8 cellular contexts compared by ENCODE assay signal in the genomic region with DNA sequence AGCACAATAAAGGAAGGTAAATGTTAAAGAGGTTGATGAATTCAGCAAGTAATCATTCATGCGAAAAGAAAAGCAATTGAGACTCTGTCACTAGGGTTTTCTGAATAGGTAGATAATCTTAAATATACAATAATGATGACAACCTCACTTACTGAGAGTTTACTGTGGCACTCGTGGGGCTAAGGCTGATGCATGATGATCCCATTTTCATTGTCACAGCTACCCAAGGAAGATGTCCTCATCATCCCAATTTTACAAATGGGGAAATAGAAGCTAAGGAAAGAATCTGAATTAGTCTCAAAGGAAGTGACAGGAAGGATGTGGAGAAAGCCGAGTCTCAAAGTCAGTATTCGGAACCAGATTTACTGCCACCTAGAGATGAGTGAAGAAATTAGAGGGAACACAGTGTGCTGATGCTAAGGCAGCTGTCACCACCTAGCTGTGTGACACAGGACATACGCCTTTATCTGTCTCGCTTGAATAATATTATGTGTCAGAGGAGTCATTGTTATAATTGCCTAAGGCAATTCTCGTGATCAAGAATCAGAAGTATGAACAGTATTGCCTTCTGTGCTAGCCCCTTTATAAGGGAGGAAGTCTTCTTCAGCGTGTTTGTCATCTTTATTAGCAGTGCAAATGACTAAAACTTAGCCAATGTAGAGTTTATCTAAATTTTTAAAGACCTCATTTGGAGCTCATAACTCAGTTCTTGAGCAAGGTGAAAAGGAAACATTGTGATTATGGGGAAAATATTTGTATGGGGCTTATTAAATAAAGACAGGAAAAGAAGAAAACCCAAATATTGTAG.
DNase-seq lines count a peak whose midpoint lies in the region; ATAC-seq and TF ChIP-seq lines count a peak whose summit lies in the region.

No MANE protein-coding gene starts in this region.

- no peak overlapping the region for H3K4me3 Mint-ChIP-seq in chondrocyte (ENCODE audit: unreplicated experiment)

- H3K4me1 Mint-ChIP-seq in chondrocyte (ENCODE audit: low read depth) = peaks cover 12% of the 10 kb centered on the region

- peak; percentile 97 for TF ChIP-seq CTCF in chondrocyte (IDR thresholded peaks at IDR 0.05)

- peaks cover 5% of the 10 kb centered on the region for H3K36me3 Mint-ChIP-seq in chondrocyte (ENCODE audit: low read depth)

- DNase-seq in C1 segment of cervical spinal cord (lab: John Stamatoyannopoulos, UW) = peak in 9 of 14 donors; percentile 6 to 45 (median 23)
- peak; percentile 64 to 76 for DNase-seq in NCI-H2081 (lab: John Stamatoyannopoulos, UW)
- peak; percentile 2 for DNase-seq in T-helper 9 cell
- no peak for DNase-seq in chondrocyte (ENCODE audit: low spot score)
- no peak for DNase-seq in left lobe of liver (ENCODE audit: low spot score)
- DNase-seq in stimulated activated CD8-positive, alpha-beta memory T cell treated with anti-CD3 and anti-CD28 coated beads, Interleukin-7, amount 100 ng/mL, for 24 hours (ENCODE audit: low read depth) = peak; percentile 1

- no peaks in the 10 kb centered on the region for H3K9me3 Mint-ChIP-seq in chondrocyte (ENCODE audit: low read depth)

- ATAC-seq in GM18868 (IDR thresholded peaks at IDR 0.05; ENCODE audit: unreplicated experiment) (peak; percentile 100), HG03039 (IDR thresholded peaks at IDR 0.05; ENCODE audit: unreplicated experiment) (peak; percentile 99), left lobe of liver (peak; percentile 94)

- H3K27me3 Mint-ChIP-seq in chondrocyte (ENCODE audit: low read depth) = no peaks in the 10 kb centered on the region

- H3K27ac Mint-ChIP-seq in chondrocyte (ENCODE audit: unreplicated experiment) = no peak overlapping the region

Comparison
In these comparisons a context has a peak if more than half of its experiments do, and no peak if none do; other contexts are left out.
1. DNase-seq: peak in C1 segment of cervical spinal cord (9 of 14), NCI-H2081 (2 of 2), T-helper 9 cell (single experiment) and stimulated activated CD8-positive, alpha-beta memory T cell treated with anti-CD3 and anti-CD28 coated beads, Interleukin-7, amount 100 ng/mL, for 24 hours (single experiment); none in chondrocyte (single experiment) and left lobe of liver (single experiment).
2. Peak in every context shown above with its lines, with median percentiles within 50 percentile points of each other: ATAC-seq.